ENCODE assay signal across 18 cellular contexts in genomic region chr12:103431387-103431786, GRCh38.
DNase-seq lines count a peak whose midpoint lies in the region; ATAC-seq, FAIRE-seq and TF ChIP-seq lines count a peak whose summit lies in the region.
"Had no signal": no experiment of that assay in that cellular context is flagged by ENCODE, and none has a peak within 500 bp of the region (broad histone marks: within the 10 kb centered on the region; RNA-seq: fewer than 3 reads in every experiment).

No MANE protein-coding gene starts in this region.

- peaks cover 10% of the 10 kb centered on the region for H3K4me1 Mint-ChIP-seq in stimulated activated naive CD8-positive, alpha-beta T cell treated with anti-CD3 and anti-CD28 coated beads, Interleukin-15, amount 100 ng/mL, for 72 hours

- DNase-seq in GM12892 (ENCODE audit: insufficient read length): no peak
- no peak for DNase-seq in stimulated activated naive CD8-positive, alpha-beta T cell treated with anti-CD3 and anti-CD28 coated beads, Interleukin-15, amount 100 ng/mL, for 72 hours
- DNase-seq in effector CD8-positive, alpha-beta T cell (lab: John Stamatoyannopoulos, UW): no peak
- no peak for DNase-seq in Peyer's patch
- DNase-seq: Caco-2, DMS53, KG1, NCI-H2029 treated with DMSO at 0.1 percent for 48 hours, NCI-H510A, OCI-M1, T-cell, T1000 had no signal

- H3K4me2 ChIP-seq in OCI-LY3 (ENCODE audit: low read length): peak overlapping the region; percentile 45

- no peaks in the 10 kb centered on the region for H3K27me3 Mint-ChIP-seq in stimulated activated naive CD8-positive, alpha-beta T cell treated with anti-CD3 and anti-CD28 coated beads, Interleukin-15, amount 100 ng/mL, for 72 hours
- H3K27me3 Mint-ChIP-seq: T-cell had no signal

- H3K79me2 ChIP-seq in OCI-LY3 (ENCODE audit: low read length): peaks cover 27% of the 10 kb centered on the region; the same call in 1 of the 2 replicates

- H3K9me3 ChIP-seq in OCI-LY3 (ENCODE audit: insufficient read depth, low read length) (no peaks in the 10 kb centered on the region; the same call in 1 of the 2 replicates), Peyer's patch (no peaks in the 10 kb centered on the region)
- H3K9me3 ChIP-seq: Caco-2, HAP-1, SJSA1 had no signal

- FAIRE-seq in GM12892 (lab: Jason Lieb, UNC): peak; percentile 61

- no peak for TF ChIP-seq POLR2A in GM12892 (IDR thresholded peaks at IDR 0.05; ENCODE audit: low read depth, low read length)
- TF ChIP-seq POLR2A in Peyer's patch (IDR thresholded peaks at IDR 0.05): no peak

- H3K4me1 ChIP-seq in OCI-LY3 (ENCODE audit: low read length) (peaks cover 30% of the 10 kb centered on the region), Peyer's patch (no peaks in the 10 kb centered on the region)
- H3K4me1 ChIP-seq: Caco-2, HAP-1, SJSA1 had no signal

- H3K36me3 ChIP-seq in OCI-LY3 (replicated peaks; ENCODE audit: low read depth, low read length) (peaks cover 24% of the 10 kb centered on the region), Peyer's patch (no peaks in the 10 kb centered on the region)
- H3K36me3 ChIP-seq: BLaER1 treated with 17β-estradiol and CSF1 and Interleukin-3, amounts not matched to agents 10 nM and 100 nM; HAP-1; SJSA1 had no signal

- H3K27me3 ChIP-seq in OCI-LY3 (ENCODE audit: low read depth, low read length): no peaks in the 10 kb centered on the region
- H3K27me3 ChIP-seq in Peyer's patch: no peaks in the 10 kb centered on the region
- H3K27me3 ChIP-seq: BLaER1 treated with 17β-estradiol and CSF1 and Interleukin-3, amounts not matched to agents 10 nM and 100 nM had no signal

- no peak overlapping the region for H3K27ac Mint-ChIP-seq in stimulated activated naive CD8-positive, alpha-beta T cell treated with anti-CD3 and anti-CD28 coated beads, Interleukin-15, amount 100 ng/mL, for 72 hours

- H3K4me3 Mint-ChIP-seq in stimulated activated naive CD8-positive, alpha-beta T cell treated with anti-CD3 and anti-CD28 coated beads, Interleukin-15, amount 100 ng/mL, for 72 hours: no peak overlapping the region
- H3K4me3 Mint-ChIP-seq: T-cell had no signal

- H3K9ac ChIP-seq in OCI-LY3 (ENCODE audit: low read length): peak overlapping the region; percentile 48
- H3K9ac ChIP-seq: BLaER1 treated with 17β-estradiol and CSF1 and Interleukin-3, amounts not matched to agents 10 nM and 100 nM had no signal

- ATAC-seq in HG02759 (IDR thresholded peaks at IDR 0.05; ENCODE audit: unreplicated experiment): peak; percentile 42
- peak; percentile 37 for ATAC-seq in stimulated activated naive CD8-positive, alpha-beta T cell treated with anti-CD3 and anti-CD28 coated beads, Interleukin-15, amount 100 ng/mL, for 72 hours
- ATAC-seq in HG03135 (IDR thresholded peaks at IDR 0.05; ENCODE audit: unreplicated experiment): no peak
- ATAC-seq: T-cell had no signal

- peak overlapping the region; percentile 83 for H3K27ac ChIP-seq in OCI-LY3 (ENCODE audit: low read length)
- H3K27ac ChIP-seq in Peyer's patch: no peak overlapping the region
- H3K27ac ChIP-seq: BLaER1 treated with 17β-estradiol and CSF1 and Interleukin-3, amounts not matched to agents 10 nM and 100 nM; SJSA1 had no signal

- peaks cover 24 to 39% of the 10 kb centered on the region in 2 donors for H3K9me3 Mint-ChIP-seq in stimulated activated naive CD8-positive, alpha-beta T cell treated with anti-CD3 and anti-CD28 coated beads, Interleukin-15, amount 100 ng/mL, for 72 hours

- no peak for TF ChIP-seq CTCF in OCI-LY3 (IDR thresholded peaks at IDR 0.05; ENCODE audit: low read depth, low read length)
- TF ChIP-seq CTCF in Peyer's patch (IDR thresholded peaks at IDR 0.05): no peak

- no peak overlapping the region for H2AFZ ChIP-seq in OCI-LY3 (ENCODE audit: low read depth, low read length)

- H3K4me3 ChIP-seq in OCI-LY3 (ENCODE audit: low read length) (peak overlapping the region; percentile 8; the same call in 1 of the 2 replicates), Peyer's patch (no peak overlapping the region)
- H3K4me3 ChIP-seq: BLaER1 treated with 17β-estradiol and CSF1 and Interleukin-3, amounts not matched to agents 10 nM and 100 nM; HAP-1; SJSA1 had no signal

- no peaks in the 10 kb centered on the region for H4K20me1 ChIP-seq in OCI-LY3 (ENCODE audit: insufficient read depth, low read length)
- H4K20me1 ChIP-seq: BLaER1 treated with 17β-estradiol and CSF1 and Interleukin-3, amounts not matched to agents 10 nM and 100 nM had no signal
